ENCODE assay signal across 14 cellular contexts in genomic region chr1:66341446-66342089, GRCh38.
A peak's percentile ranks its signal among the peaks of the same experiment; 100 is the strongest.
DNase-seq lines count a peak whose midpoint lies in the region; ATAC-seq, FAIRE-seq and TF ChIP-seq lines count a peak whose summit lies in the region.
"Had no signal": no experiment of that assay in that cellular context is flagged by ENCODE, and none has a peak within 500 bp of the region (broad histone marks: within the 10 kb centered on the region; RNA-seq: fewer than 3 reads in every experiment).

No MANE protein-coding gene starts in this region.

- no peaks in the 10 kb centered on the region for H3K9me3 ChIP-seq in CD4-positive, CD25-positive, alpha-beta regulatory T cell (ENCODE audit: control insufficient read depth in 2 of 2, low read length in 2 of 2)
- H3K9me3 ChIP-seq in naive thymus-derived CD4-positive, alpha-beta T cell (ENCODE audit: control insufficient read depth in 2 of 3, low read length in 3 of 3) = no peaks in the 10 kb centered on the region
- H3K9me3 ChIP-seq: gastroesophageal sphincter had no signal

- H3K27ac Mint-ChIP-seq in CD4-positive, CD25-positive, alpha-beta regulatory T cell = peak overlapping the region; percentile 77 to 87 (median 79)
- peak overlapping the region; percentile 74 for H3K27ac Mint-ChIP-seq in activated CD4-positive, alpha-beta memory T cell treated with anti-CD3 and anti-CD28 coated beads, Interleukin-2, amount 10 ng/mL, durations not matched to agents 7 days and 5 days
- H3K27ac Mint-ChIP-seq in naive thymus-derived CD4-positive, alpha-beta T cell = peak overlapping the region; percentile 18 to 88 (median 81)

- peak; percentile 73 for FAIRE-seq in GM18507 (lab: Jason Lieb, UNC)

- H3K4me1 ChIP-seq in CD4-positive, CD25-positive, alpha-beta regulatory T cell (ENCODE audit: control insufficient read depth, insufficient read depth, low read length, poor library complexity, severe bottlenecking) = peaks cover 95% of the 10 kb centered on the region
- peaks cover 71 to 73% of the 10 kb centered on the region in 2 donors for H3K4me1 ChIP-seq in naive thymus-derived CD4-positive, alpha-beta T cell (ENCODE audit: control insufficient read depth in 2 of 2, insufficient read depth in 2 of 2, low read length in 2 of 2)

- intact Hi-C loops in naive thymus-derived CD4-positive, alpha-beta T cell (cut with micrococcal nuclease) = loop anchor here (1.0 to 5.0 kb wide), 2 partner anchors 8 to 1089 kb away; no protein-coding TSS in a partner anchor

- POLR2A ChIA-PET in activated CD4-positive, alpha-beta memory T cell treated with anti-CD3 and anti-CD28 coated beads, Interleukin-2, amount 10 ng/mL, durations not matched to agents 7 days and 5 days (lab: Charles Lee) = interaction anchor here (0.9 to 13.6 kb wide), 9 partner anchors 6 to 104 kb away, joined by 3 to 255 read pairs (median 5); no protein-coding TSS in a partner anchor
- POLR2A ChIA-PET in naive thymus-derived CD4-positive, alpha-beta T cell (lab: Charles Lee) = interaction anchor here (0.8 to 3.3 kb wide), 5 partner anchors 10 to 40 kb away, joined by 3 to 16 read pairs (median 7); no protein-coding TSS in a partner anchor
- POLR2A ChIA-PET in GM10248 (lab: Yijun Ruan, JAX) = interaction anchor here (0.7 to 0.9 kb wide), 2 partner anchors 9 to 11 kb away, joined by 3 read pairs; no protein-coding TSS in a partner anchor

- ATAC-seq in CD4-positive, CD25-positive, alpha-beta regulatory T cell (ENCODE audit: low read depth in 2 of 2) = no peak
- ATAC-seq in naive thymus-derived CD4-positive, alpha-beta T cell = no peak
- ATAC-seq: gastroesophageal sphincter, SK-N-SH treated with all-trans-retinoic acid at 6 μM for 48 hours had no signal

- no peaks in the 10 kb centered on the region for H3K27me3 Mint-ChIP-seq in CD4-positive, CD25-positive, alpha-beta regulatory T cell
- no peaks in the 10 kb centered on the region for H3K27me3 Mint-ChIP-seq in activated CD4-positive, alpha-beta memory T cell treated with anti-CD3 and anti-CD28 coated beads, Interleukin-2, amount 10 ng/mL, durations not matched to agents 7 days and 5 days
- H3K27me3 Mint-ChIP-seq in naive thymus-derived CD4-positive, alpha-beta T cell = no peaks in the 10 kb centered on the region

- peak overlapping the region; percentile 89 for H3K4me3 ChIP-seq in CD4-positive, CD25-positive, alpha-beta regulatory T cell (ENCODE audit: low read depth, low read length)
- peak overlapping the region; percentile 13 for H3K4me3 ChIP-seq in naive thymus-derived CD4-positive, alpha-beta T cell (ENCODE audit: low read length)
- no peak overlapping the region for H3K4me3 ChIP-seq in coronary artery
- H3K4me3 ChIP-seq: gastroesophageal sphincter had no signal

- peaks cover 45 to 86% (median 67%) of the 10 kb centered on the region in 4 donors for H3K4me1 Mint-ChIP-seq in CD4-positive, CD25-positive, alpha-beta regulatory T cell
- peaks cover 83% of the 10 kb centered on the region for H3K4me1 Mint-ChIP-seq in activated CD4-positive, alpha-beta memory T cell treated with anti-CD3 and anti-CD28 coated beads, Interleukin-2, amount 10 ng/mL, durations not matched to agents 7 days and 5 days
- peaks cover 47 to 92% (median 84%) of the 10 kb centered on the region in 7 donors for H3K4me1 Mint-ChIP-seq in naive thymus-derived CD4-positive, alpha-beta T cell

- CTCF ChIA-PET in activated CD4-positive, alpha-beta memory T cell treated with anti-CD3 and anti-CD28 coated beads, Interleukin-2, amount 10 ng/mL, durations not matched to agents 7 days and 5 days (lab: Charles Lee) = interaction anchor here (0.7 to 3.9 kb wide), 8 partner anchors 9 to 103 kb away, joined by 4 to 32 read pairs (median 8); no protein-coding TSS in a partner anchor
- CTCF ChIA-PET in naive thymus-derived CD4-positive, alpha-beta T cell (lab: Charles Lee) = interaction anchor here (0.8 to 1.5 kb wide), 5 partner anchors 9 to 105 kb away, joined by 3 to 5 read pairs (median 3); no protein-coding TSS in a partner anchor
- CTCF ChIA-PET in GM10248 (lab: Yijun Ruan, JAX) = interaction anchor here (1.1 to 7.0 kb wide), 8 partner anchors 7 to 104 kb away, joined by 3 to 62 read pairs (median 9); no protein-coding TSS in a partner anchor

- peaks cover 11% of the 10 kb centered on the region for H3K36me3 ChIP-seq in CD4-positive, CD25-positive, alpha-beta regulatory T cell (ENCODE audit: control insufficient read depth, insufficient read depth, low read length)
- H3K36me3 ChIP-seq in naive thymus-derived CD4-positive, alpha-beta T cell (ENCODE audit: control insufficient read depth in 2 of 3, insufficient read depth in 3 of 3, low read length in 3 of 3) = no peaks in the 10 kb centered on the region
- H3K36me3 ChIP-seq: gastroesophageal sphincter had no signal

- H3K9me3 Mint-ChIP-seq in CD4-positive, CD25-positive, alpha-beta regulatory T cell = no peaks in the 10 kb centered on the region
- H3K9me3 Mint-ChIP-seq in activated CD4-positive, alpha-beta memory T cell treated with anti-CD3 and anti-CD28 coated beads, Interleukin-2, amount 10 ng/mL, durations not matched to agents 7 days and 5 days = no peaks in the 10 kb centered on the region
- peaks cover 0 to 6% (median 0%) of the 10 kb centered on the region in 11 donors for H3K9me3 Mint-ChIP-seq in naive thymus-derived CD4-positive, alpha-beta T cell

- H3K36me3 Mint-ChIP-seq in CD4-positive, CD25-positive, alpha-beta regulatory T cell = peaks cover 24% of the 10 kb centered on the region
- H3K36me3 Mint-ChIP-seq in activated CD4-positive, alpha-beta memory T cell treated with anti-CD3 and anti-CD28 coated beads, Interleukin-2, amount 10 ng/mL, durations not matched to agents 7 days and 5 days (ENCODE audit: low read depth) = peaks cover 65% of the 10 kb centered on the region
- H3K36me3 Mint-ChIP-seq in naive thymus-derived CD4-positive, alpha-beta T cell = peaks cover 0 to 57% (median 11%) of the 10 kb centered on the region in 5 donors

- peak overlapping the region; percentile 86 for H3K27ac ChIP-seq in CD4-positive, CD25-positive, alpha-beta regulatory T cell (ENCODE audit: insufficient read depth, low read length, poor library complexity, severe bottlenecking)
- no peak overlapping the region for H3K27ac ChIP-seq in naive thymus-derived CD4-positive, alpha-beta T cell (ENCODE audit: low read depth, low read length)
- no peak overlapping the region for H3K27ac ChIP-seq in coronary artery
- H3K27ac ChIP-seq: gastroesophageal sphincter had no signal

- H3K4me3 Mint-ChIP-seq in CD4-positive, CD25-positive, alpha-beta regulatory T cell = peak overlapping the region; percentile 78 to 89 (median 82)
- peak overlapping the region; percentile 64 for H3K4me3 Mint-ChIP-seq in activated CD4-positive, alpha-beta memory T cell treated with anti-CD3 and anti-CD28 coated beads, Interleukin-2, amount 10 ng/mL, durations not matched to agents 7 days and 5 days
- peak overlapping the region in 9 of 10 donors; percentile 21 to 74 (median 57) for H3K4me3 Mint-ChIP-seq in naive thymus-derived CD4-positive, alpha-beta T cell

- no peak for TF ChIP-seq CTCF in GM10248 (IDR thresholded peaks at IDR 0.05; ENCODE audit: control extremely low read depth, extremely low read depth, low read depth, missing control alignments)
- TF ChIP-seq CTCF in coronary artery (IDR thresholded peaks at IDR 0.05) = no peak

- no peak for DNase-seq in CD4-positive, CD25-positive, alpha-beta regulatory T cell
- DNase-seq in GM18507 (ENCODE audit: extremely low spot score, insufficient read length, low read depth) = no peak
- DNase-seq in activated CD4-positive, alpha-beta memory T cell treated with anti-CD3 and anti-CD28 coated beads, Interleukin-2, amount 10 ng/mL, durations not matched to agents 7 days and 5 days = no peak
- no peak for DNase-seq in naive thymus-derived CD4-positive, alpha-beta T cell
- DNase-seq in LoVo (ENCODE audit: low spot score) = no peak
- no peak for DNase-seq in GM10248 (ENCODE audit: extremely low spot score)
- no peak for DNase-seq in coronary artery (ENCODE audit: low spot score)
- DNase-seq in activated effector memory CD4-positive, alpha-beta T cell treated with anti-CD3 and anti-CD28 coated beads, Interleukin-2, amount 50 U/mL, for 16 hours = no peak
- DNase-seq: activated CD4-positive, alpha-beta T cell treated with anti-CD3 and anti-CD28 coated beads for 48 hours; dermis blood vessel endothelial cell; GF-D8; retina had no signal

- no peaks in the 10 kb centered on the region for H3K27me3 ChIP-seq in CD4-positive, CD25-positive, alpha-beta regulatory T cell (ENCODE audit: control insufficient read depth, insufficient read depth, low read length)
- H3K27me3 ChIP-seq in naive thymus-derived CD4-positive, alpha-beta T cell (ENCODE audit: control insufficient read depth in 2 of 2, insufficient read depth in 2 of 2, low read length in 2 of 2) = no peaks in the 10 kb centered on the region
- H3K27me3 ChIP-seq: gastroesophageal sphincter had no signal
